In the genomic region with DNA sequence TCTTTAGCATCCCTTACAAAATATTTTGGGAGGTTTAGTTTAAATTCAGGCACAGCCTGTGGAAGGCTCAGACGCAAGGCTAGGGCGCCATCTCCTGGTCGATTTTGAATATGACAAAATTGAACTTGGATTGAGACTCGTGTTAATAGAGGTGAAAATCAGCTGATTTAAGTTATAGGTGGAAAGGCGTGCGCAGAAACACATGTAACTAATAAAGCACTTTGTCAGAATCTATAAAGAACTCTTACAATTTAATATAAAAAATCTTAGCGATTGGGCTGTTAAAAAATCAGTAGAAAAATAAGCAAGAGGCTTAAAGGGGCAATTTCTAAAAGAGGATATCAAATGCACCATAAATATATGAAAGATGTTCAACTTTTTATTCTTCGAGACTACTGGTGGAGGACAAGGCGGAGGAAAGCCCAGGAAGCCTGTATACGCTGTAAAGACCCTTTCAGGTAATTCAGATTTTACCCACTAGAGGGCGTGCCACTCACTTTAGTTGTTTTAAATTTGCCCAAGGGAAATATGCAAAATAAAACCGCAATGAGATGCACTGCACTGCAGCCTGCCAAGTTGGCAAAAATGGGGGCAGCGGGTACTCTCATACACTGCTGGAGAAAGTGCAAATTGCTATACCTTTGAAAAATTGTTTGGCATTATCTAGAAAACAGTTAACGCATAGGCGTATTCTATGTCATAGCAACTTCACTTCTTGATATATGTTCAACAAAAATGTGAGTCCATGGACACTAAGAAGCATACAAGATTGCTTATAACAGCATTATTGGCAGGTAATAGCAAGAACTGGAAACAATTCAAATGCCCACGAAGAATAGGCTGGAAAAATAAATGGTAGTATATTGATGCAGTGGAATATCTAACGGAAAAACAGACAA, we compare ENCODE assay signal across 8 cellular contexts.
DNase-seq lines count a peak whose midpoint lies in the region; ATAC-seq and TF ChIP-seq lines count a peak whose summit lies in the region.

No MANE protein-coding gene starts in this region.

- peak overlapping the region; percentile 49 to 77 for H3K27ac ChIP-seq in right atrium auricular region

- no peaks in the 10 kb centered on the region for H3K27me3 ChIP-seq in right atrium auricular region

- H3K4me3 ChIP-seq in right atrium auricular region = peak overlapping the region; percentile 32 to 48

- TF ChIP-seq CTCF in right atrium auricular region (IDR thresholded peaks at IDR 0.05) = peak; percentile 83 to 92

- DNase-seq in GM04504 (ENCODE audit: low read depth) (peak; percentile 44), NCI-H1105 treated with DMSO at 0.1 percent for 48 hours (lab: John Stamatoyannopoulos, UW) (peak; percentile 54), T-helper 1 cell (peak; percentile 28 to 83 (median 73)), amygdala (lab: John Stamatoyannopoulos, UW) (peak in 45 of 56 donors; percentile 7 to 88 (median 43)), right atrium auricular region (ENCODE audit: low spot score) (peak; percentile 70), retina (peak; percentile 91), mesenteric fat pad (ENCODE audit: low spot score) (no peak)

- no peaks in the 10 kb centered on the region for H3K36me3 ChIP-seq in right atrium auricular region

- peak; percentile 66 for ATAC-seq in HG02642 (IDR thresholded peaks at IDR 0.05; ENCODE audit: poor library complexity, unreplicated experiment)

- H3K4me1 ChIP-seq in right atrium auricular region = peaks cover 0 to 14% of the 10 kb centered on the region in 2 donors

- H3K9me3 ChIP-seq in right atrium auricular region = no peaks in the 10 kb centered on the region
